In genomic region chr16:27366687-27367462, GRCh38 we compare ENCODE assay signal across 1 cellular context.
TF ChIP-seq lines count a peak whose summit lies in the region.

No MANE protein-coding gene starts in this region.

TF ChIP-seq in HEK293, 187 proteins besides CTCF, POLR2A, EP300 and RAD21:
- peak; percentile 55; the same call in 1 of the 2 replicates for TF ChIP-seq ZNF449 (tag by site-specific recombination; IDR thresholded peaks at IDR 0.05)
- no peak for TF ChIP-seq ZNF394 (tag by site-specific recombination; IDR thresholded peaks at IDR 0.05; ENCODE audit: borderline replicate concordance)
TF ChIP-seq in HEK293: peak in this region for 1.
